22 cellular contexts compared by ENCODE assay signal in genomic region chr9:85289142-85289541, GRCh38.
A peak's percentile ranks its signal among the peaks of the same experiment; 100 is the strongest.
DNase-seq lines count a peak whose midpoint lies in the region; ATAC-seq and TF ChIP-seq lines count a peak whose summit lies in the region.
"Had no signal": no experiment of that assay in that cellular context is flagged by ENCODE, and none has a peak within 500 bp of the region (broad histone marks: within the 10 kb centered on the region; RNA-seq: fewer than 3 reads in every experiment).

No MANE protein-coding gene starts in this region.

- peaks cover 7 to 21% of the 10 kb centered on the region in 2 donors for H3K27me3 Mint-ChIP-seq in natural killer cell (ENCODE audit: low read depth in 2 of 2)
- H3K27me3 Mint-ChIP-seq in natural killer cell treated with Interleukin-12 subunit alpha and Interleukin-12 subunit beta and Interleukin-15 and Interleukin-18, amount 100 ng/mL, for 72 hours = peaks cover 7 to 23% of the 10 kb centered on the region in 2 donors
- peaks cover 13% of the 10 kb centered on the region for H3K27me3 Mint-ChIP-seq in chondrocyte (ENCODE audit: low read depth)

- peak overlapping the region; percentile 79 for H3K4me3 Mint-ChIP-seq in natural killer cell
- H3K4me3 Mint-ChIP-seq in natural killer cell treated with Interleukin-12 subunit alpha and Interleukin-12 subunit beta and Interleukin-15 and Interleukin-18, amount 100 ng/mL, for 72 hours = no peak overlapping the region
- no peak overlapping the region for H3K4me3 Mint-ChIP-seq in chondrocyte (ENCODE audit: unreplicated experiment)
- H3K4me3 Mint-ChIP-seq: B cell; CD4-positive, alpha-beta T cell; CD8-positive, alpha-beta T cell had no signal

- no peak overlapping the region for H2AFZ ChIP-seq in DND-41 (ENCODE audit: low read depth, low read length)

- peaks cover 25% of the 10 kb centered on the region for H3K4me1 ChIP-seq in DND-41 (ENCODE audit: insufficient read depth, low read length)
- H3K4me1 ChIP-seq: A549, Caco-2 had no signal

- H3K9me3 Mint-ChIP-seq in natural killer cell = no peaks in the 10 kb centered on the region
- peaks cover 2% of the 10 kb centered on the region for H3K9me3 Mint-ChIP-seq in natural killer cell treated with Interleukin-12 subunit alpha and Interleukin-12 subunit beta and Interleukin-15 and Interleukin-18, amount 100 ng/mL, for 72 hours
- no peaks in the 10 kb centered on the region for H3K9me3 Mint-ChIP-seq in chondrocyte (ENCODE audit: low read depth)
- H3K9me3 Mint-ChIP-seq: CD4-positive, alpha-beta T cell; CD8-positive, alpha-beta T cell had no signal

- TF ChIP-seq CTCF in natural killer cell (IDR thresholded peaks at IDR 0.05) (no peak), DND-41 (IDR thresholded peaks at IDR 0.05; ENCODE audit: borderline replicate concordance, extremely low read depth, low read length, poor library complexity, severe bottlenecking) (no peak), chondrocyte (IDR thresholded peaks at IDR 0.05) (no peak)

- H3K27ac Mint-ChIP-seq in natural killer cell (no peak overlapping the region), chondrocyte (ENCODE audit: unreplicated experiment) (no peak overlapping the region)
- H3K27ac Mint-ChIP-seq in natural killer cell treated with Interleukin-12 subunit alpha and Interleukin-12 subunit beta and Interleukin-15 and Interleukin-18, amount 100 ng/mL, for 72 hours = no peak overlapping the region
- H3K27ac Mint-ChIP-seq: B cell; CD4-positive, alpha-beta T cell; CD8-positive, alpha-beta T cell had no signal

- H4K20me1 ChIP-seq in DND-41 (ENCODE audit: insufficient read depth, low read length) = no peaks in the 10 kb centered on the region
- H4K20me1 ChIP-seq: BLaER1 treated with 17β-estradiol and CSF1 and Interleukin-3, amounts not matched to agents 10 nM and 100 nM had no signal

- H3K9me3 ChIP-seq in DND-41 (ENCODE audit: insufficient read depth, low read length, severe bottlenecking) = no peaks in the 10 kb centered on the region
- H3K9me3 ChIP-seq: A549, Caco-2 had no signal

- H3K9ac ChIP-seq in DND-41 (ENCODE audit: low read depth, low read length) = no peak overlapping the region
- H3K9ac ChIP-seq: BLaER1 treated with 17β-estradiol and CSF1 and Interleukin-3, amounts not matched to agents 10 nM and 100 nM had no signal

- H3K4me1 Mint-ChIP-seq in natural killer cell (peaks cover 39 to 40% of the 10 kb centered on the region in 2 donors), chondrocyte (ENCODE audit: low read depth) (no peaks in the 10 kb centered on the region)
- peaks cover 31% of the 10 kb centered on the region in 2 donors for H3K4me1 Mint-ChIP-seq in natural killer cell treated with Interleukin-12 subunit alpha and Interleukin-12 subunit beta and Interleukin-15 and Interleukin-18, amount 100 ng/mL, for 72 hours (ENCODE audit: low read depth in 2 of 2)

- no peaks in the 10 kb centered on the region for H3K27me3 ChIP-seq in DND-41 (ENCODE audit: insufficient read depth, low read length, poor library complexity)

- intact Hi-C loops in natural killer cell (cut with micrococcal nuclease) = no loop called here
- intact Hi-C loops in posterior vena cava (cut with DNase I) = no loop called here

- no peaks in the 10 kb centered on the region for H3K36me3 Mint-ChIP-seq in natural killer cell
- H3K36me3 Mint-ChIP-seq in natural killer cell treated with Interleukin-12 subunit alpha and Interleukin-12 subunit beta and Interleukin-15 and Interleukin-18, amount 100 ng/mL, for 72 hours = peaks cover 14% of the 10 kb centered on the region
- H3K36me3 Mint-ChIP-seq in chondrocyte (ENCODE audit: low read depth) = no peaks in the 10 kb centered on the region
- H3K36me3 Mint-ChIP-seq: CD8-positive, alpha-beta T cell had no signal

- peak overlapping the region in 1 of 2 experiments; percentile 44; a peak in 1 of 4 replicates for H3K4me3 ChIP-seq in DND-41 (ENCODE audit: low read depth in 1 of 2, low read length in 2 of 2)
- H3K4me3 ChIP-seq: A549 had no signal

- peak overlapping the region; percentile 52; the same call in 1 of the 2 replicates for H3K4me2 ChIP-seq in DND-41 (ENCODE audit: insufficient read depth, low read length)
- H3K4me2 ChIP-seq: A549 had no signal

- no peak for ATAC-seq in natural killer cell
- ATAC-seq in natural killer cell treated with Interleukin-12 subunit alpha and Interleukin-12 subunit beta and Interleukin-15 and Interleukin-18, amount 100 ng/mL, for 72 hours = no peak
- no peak for ATAC-seq in DND-41 (ENCODE audit: insufficient read depth, low read depth)
- ATAC-seq: A549 had no signal

- H3K27ac ChIP-seq in DND-41 (ENCODE audit: low read length) = no peak overlapping the region
- H3K27ac ChIP-seq: 22Rv1; A549; BLaER1 treated with 17β-estradiol and CSF1 and Interleukin-3, amounts not matched to agents 10 nM and 100 nM; C4-2B had no signal

- H3K36me3 ChIP-seq in DND-41 (ENCODE audit: insufficient read depth, low read length) = no peaks in the 10 kb centered on the region
- H3K36me3 ChIP-seq: BLaER1 treated with 17β-estradiol and CSF1 and Interleukin-3, amounts not matched to agents 10 nM and 100 nM had no signal

- DNase-seq in natural killer cell = no peak
- no peak for DNase-seq in natural killer cell treated with Interleukin-12 subunit alpha and Interleukin-12 subunit beta and Interleukin-15 and Interleukin-18, amount 100 ng/mL, for 72 hours (ENCODE audit: low spot score)
- DNase-seq in DND-41 = peak; percentile 4
- DNase-seq in chondrocyte (ENCODE audit: low spot score) = peak; percentile 92
- peak; percentile 77 for DNase-seq in posterior vena cava (ENCODE audit: low spot score)
- DNase-seq in stimulated activated CD4-positive, alpha-beta T cell treated with anti-CD3 and anti-CD28 coated beads, Interleukin-2, amount 100 ng/mL, for 48 hours = no peak
- no peak for DNase-seq in NCI-H526 treated with DMSO at 0.1 percent for 48 hours (lab: John Stamatoyannopoulos, UW)
- no peak for DNase-seq in NCI-H2196 treated with DMSO at 0.1 percent for 48 hours (lab: John Stamatoyannopoulos, UW; ENCODE audit: unreplicated experiment)
- DNase-seq: AML-193; Caco-2; CD4-positive, alpha-beta T cell; CD8-positive, alpha-beta T cell; DMS 273 treated with DMSO at 0.1 percent for 48 hours; DMS153; DMS53; DMS79; GF-D8 had no signal

- no peaks in the 10 kb centered on the region for H3K79me2 ChIP-seq in DND-41 (ENCODE audit: insufficient read depth, low read length)

Comparison
In these comparisons a context has a peak if more than half of its experiments do, and no peak if none do; other contexts are left out.
1. DNase-seq: peak in DND-41 (single experiment), chondrocyte (single experiment) and posterior vena cava (single experiment); none in natural killer cell (single experiment), natural killer cell treated with Interleukin-12 subunit alpha and Interleukin-12 subunit beta and Interleukin-15 and Interleukin-18, amount 100 ng/mL, for 72 hours (single experiment), stimulated activated CD4-positive, alpha-beta T cell treated with anti-CD3 and anti-CD28 coated beads, Interleukin-2, amount 100 ng/mL, for 48 hours (0 of 2), NCI-H526 treated with DMSO at 0.1 percent for 48 hours (single experiment) and NCI-H2196 treated with DMSO at 0.1 percent for 48 hours (single experiment).